In the genomic region with DNA sequence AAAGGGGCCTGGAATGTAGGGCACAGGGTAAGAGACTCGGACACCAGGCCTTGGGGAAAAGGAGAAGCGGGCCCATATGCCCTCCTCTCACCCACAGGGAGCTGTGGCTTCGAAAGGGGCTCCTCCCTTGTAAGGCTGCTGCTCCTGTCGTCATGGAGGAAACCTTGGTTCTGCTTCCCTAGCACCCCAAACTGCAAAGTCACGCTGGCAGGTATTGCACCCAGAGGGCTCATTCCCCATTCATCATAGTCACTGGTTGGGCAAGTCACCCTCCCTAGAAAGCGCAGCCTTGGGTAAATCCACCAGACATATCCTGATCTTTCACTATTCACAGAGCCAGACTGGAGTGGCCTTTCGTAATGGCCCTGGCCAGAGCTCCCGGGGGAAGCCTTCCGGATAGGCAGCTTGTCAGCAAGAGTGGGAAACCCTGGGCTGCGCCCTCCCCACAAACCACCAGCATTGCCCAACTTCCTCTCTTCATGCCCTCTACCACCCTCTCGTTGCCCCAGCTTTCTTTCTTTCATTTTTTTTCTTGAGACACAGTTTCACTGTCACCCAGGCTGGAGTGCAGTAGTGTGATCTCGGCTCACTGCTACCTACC, we compare ENCODE assay signal across 9 cellular contexts.
DNase-seq lines count a peak whose midpoint lies in the region; ATAC-seq, FAIRE-seq and TF ChIP-seq lines count a peak whose summit lies in the region.
"Had no signal": no experiment of that assay in that cellular context is flagged by ENCODE, and none has a peak within 500 bp of the region (broad histone marks: within the 10 kb centered on the region; RNA-seq: fewer than 3 reads in every experiment).

No MANE protein-coding gene starts in this region.

- ATAC-seq in GM18868 (IDR thresholded peaks at IDR 0.05; ENCODE audit: unreplicated experiment): peak; percentile 48
- peak; percentile 64 for ATAC-seq in omental fat pad (ENCODE audit: low FRiP score)
- no peak for ATAC-seq in GM18505 (IDR thresholded peaks at IDR 0.05; ENCODE audit: unreplicated experiment)

- H3K4me1 Mint-ChIP-seq in T-helper 2 cell treated with Interferon-gamma antibody and Interleukin-4, amounts not matched to agents 5 μg/mL and 100 μg/mL, for 36 hours (ENCODE audit: low read depth): peaks cover 24% of the 10 kb centered on the region

- intact Hi-C loops in colonic mucosa (cut with DNase I): no loop called here

- H3K9ac ChIP-seq in colonic mucosa (ENCODE audit: low read depth in 2 of 2, low read length in 2 of 2): no peak overlapping the region

- no peaks in the 10 kb centered on the region for H3K27me3 Mint-ChIP-seq in T-helper 2 cell treated with Interferon-gamma antibody and Interleukin-4, amounts not matched to agents 5 μg/mL and 100 μg/mL, for 36 hours (ENCODE audit: low read depth)

- TF ChIP-seq POLR2A in GM18505 (IDR thresholded peaks at IDR 0.05; ENCODE audit: borderline replicate concordance, extremely low read depth, insufficient read depth, insufficient read length): no peak

- peak overlapping the region; percentile 21 for H3K27ac ChIP-seq in colonic mucosa
- H3K27ac ChIP-seq: cardiac muscle cell had no signal

- H3K27ac Mint-ChIP-seq in T-helper 2 cell treated with Interferon-gamma antibody and Interleukin-4, amounts not matched to agents 5 μg/mL and 100 μg/mL, for 36 hours: peak overlapping the region; percentile 82

- peak; percentile 11 for DNase-seq in T-helper 2 cell treated with Interferon-gamma antibody and Interleukin-4, amounts not matched to agents 5 μg/mL and 100 μg/mL, for 36 hours (ENCODE audit: low spot score)
- peak; percentile 34 for DNase-seq in colonic mucosa
- DNase-seq in omental fat pad (ENCODE audit: low spot score): peak; percentile 38
- DNase-seq in NCI-H345 treated with DMSO at 0.1 percent for 48 hours (lab: John Stamatoyannopoulos, UW; ENCODE audit: unreplicated experiment): no peak
- no peak for DNase-seq in frontal cortex (ENCODE audit: low spot score in 2 of 2)
- no peak for DNase-seq in kidney tubule cell (ENCODE audit: low spot score)

- no peaks in the 10 kb centered on the region for H3K4me1 ChIP-seq in colonic mucosa

- no peak for TF ChIP-seq CTCF in colonic mucosa (IDR thresholded peaks at IDR 0.05)
- TF ChIP-seq CTCF in omental fat pad (IDR thresholded peaks at IDR 0.05): no peak

- no peak overlapping the region for H3K4me3 ChIP-seq in colonic mucosa
- H3K4me3 ChIP-seq: cardiac muscle cell had no signal

- H3K9me3 ChIP-seq in colonic mucosa: no peaks in the 10 kb centered on the region

- FAIRE-seq in frontal cortex (lab: Jason Lieb, UNC): no peak

- H3K36me3 ChIP-seq in colonic mucosa: no peaks in the 10 kb centered on the region
- H3K36me3 ChIP-seq: cardiac muscle cell had no signal

- no peaks in the 10 kb centered on the region for H3K27me3 ChIP-seq in colonic mucosa
- H3K27me3 ChIP-seq: cardiac muscle cell had no signal

- no peaks in the 10 kb centered on the region for H3K9me3 Mint-ChIP-seq in T-helper 2 cell treated with Interferon-gamma antibody and Interleukin-4, amounts not matched to agents 5 μg/mL and 100 μg/mL, for 36 hours

- no peaks in the 10 kb centered on the region for H3K36me3 Mint-ChIP-seq in T-helper 2 cell treated with Interferon-gamma antibody and Interleukin-4, amounts not matched to agents 5 μg/mL and 100 μg/mL, for 36 hours (ENCODE audit: low read depth)

- peak overlapping the region; percentile 47 for H3K4me3 Mint-ChIP-seq in T-helper 2 cell treated with Interferon-gamma antibody and Interleukin-4, amounts not matched to agents 5 μg/mL and 100 μg/mL, for 36 hours

Comparison
In these comparisons a context has a peak if more than half of its experiments do, and no peak if none do; other contexts are left out.
1. DNase-seq: peak in T-helper 2 cell treated with Interferon-gamma antibody and Interleukin-4, amounts not matched to agents 5 μg/mL and 100 μg/mL, for 36 hours (single experiment), colonic mucosa (single experiment) and omental fat pad (single experiment); none in NCI-H345 treated with DMSO at 0.1 percent for 48 hours (single experiment), frontal cortex (0 of 2) and kidney tubule cell (single experiment).